Comparison of ENCODE assay signal across 8 cellular contexts in genomic region chr3:128052831-128053419, GRCh38. TPM values are rescaled to one million over a fixed set of nuclear protein-coding genes. Genes with fewer than 3 reads are reported as not detected.
DNase-seq lines count a peak whose midpoint lies in the region; ATAC-seq and TF ChIP-seq lines count a peak whose summit lies in the region.

No MANE protein-coding gene starts in this region.

- peak overlapping the region; percentile 85 for H3K9ac ChIP-seq in endocrine pancreas (ENCODE audit: control insufficient read depth, insufficient read depth, low read length)

- DNase-seq in GM12865 (ENCODE audit: low read depth) (no peak), OCI-LY7 (ENCODE audit: low spot score) (no peak), NCI-H2029 (lab: John Stamatoyannopoulos, UW) (no peak), hypothalamus (lab: John Stamatoyannopoulos, UW) (no peak)
- DNase-seq in natural killer cell treated with Interleukin-12 subunit alpha and Interleukin-12 subunit beta and Interleukin-15 and Interleukin-18, amount 100 ng/mL, for 72 hours (ENCODE audit: low spot score), result no peak

- H3K36me3 Mint-ChIP-seq in natural killer cell treated with Interleukin-12 subunit alpha and Interleukin-12 subunit beta and Interleukin-15 and Interleukin-18, amount 100 ng/mL, for 72 hours, result peaks cover 34% of the 10 kb centered on the region

- peak overlapping the region; percentile 57 for H3K27ac ChIP-seq in OCI-LY7 (ENCODE audit: low read depth, low read length, poor library complexity, severe bottlenecking)

- BruUV-seq in OCI-LY7 (replicated peaks; lab: Mats Ljungman, UMichigan), result TSS peak; percentile 76

- no peak for ATAC-seq in natural killer cell treated with Interleukin-12 subunit alpha and Interleukin-12 subunit beta and Interleukin-15 and Interleukin-18, amount 100 ng/mL, for 72 hours
- ATAC-seq in HG02852 (IDR thresholded peaks at IDR 0.05; ENCODE audit: unreplicated experiment) (no peak), HG02970 (IDR thresholded peaks at IDR 0.05; ENCODE audit: low FRiP score, unreplicated experiment) (no peak)

- H3K9me2 ChIP-seq in OCI-LY7 (ENCODE audit: insufficient read depth, low read length), result no peaks in the 10 kb centered on the region

- POLR2A ChIA-PET in OCI-LY7 (lab: Charles Lee), result interaction anchor here (0.7 to 1.0 kb wide), 2 partner anchors 13 to 204 kb away, joined by 3 read pairs; no protein-coding TSS in a partner anchor

- peaks cover 19% of the 10 kb centered on the region for H4K20me1 ChIP-seq in OCI-LY7 (ENCODE audit: insufficient read depth, low read length)

- H3K9me3 Mint-ChIP-seq in natural killer cell treated with Interleukin-12 subunit alpha and Interleukin-12 subunit beta and Interleukin-15 and Interleukin-18, amount 100 ng/mL, for 72 hours, result no peaks in the 10 kb centered on the region

- no peaks in the 10 kb centered on the region for H3K27me3 ChIP-seq in endocrine pancreas (ENCODE audit: control insufficient read depth, insufficient read depth, low read length)

- CTCF ChIA-PET in OCI-LY7 (lab: Charles Lee; ENCODE audit: unreplicated experiment), result no interaction called here

- H3K9me3 ChIP-seq in OCI-LY7 (ENCODE audit: low read length), result no peaks in the 10 kb centered on the region
- no peaks in the 10 kb centered on the region for H3K9me3 ChIP-seq in endocrine pancreas (ENCODE audit: control insufficient read depth, low read length)

- H3K27me3 Mint-ChIP-seq in natural killer cell treated with Interleukin-12 subunit alpha and Interleukin-12 subunit beta and Interleukin-15 and Interleukin-18, amount 100 ng/mL, for 72 hours, result no peaks in the 10 kb centered on the region

- intact Hi-C loops in OCI-LY7 (cut with micrococcal nuclease; ENCODE audit: unreplicated experiment), result loop anchor here (5.0 kb wide), 3 partner anchors 69 to 461 kb away; partner anchors contain the start of genes RUVBL1 and TPRA1

- peak overlapping the region; percentile 27; the same call in 1 of the 2 replicates for H2AFZ ChIP-seq in OCI-LY7 (ENCODE audit: low read length)

- peak overlapping the region; percentile 98 to 99 for H3K27ac Mint-ChIP-seq in natural killer cell treated with Interleukin-12 subunit alpha and Interleukin-12 subunit beta and Interleukin-15 and Interleukin-18, amount 100 ng/mL, for 72 hours

- peak overlapping the region; percentile 89 for H3K4me3 Mint-ChIP-seq in natural killer cell treated with Interleukin-12 subunit alpha and Interleukin-12 subunit beta and Interleukin-15 and Interleukin-18, amount 100 ng/mL, for 72 hours

- peaks cover 31% of the 10 kb centered on the region for H3K4me1 ChIP-seq in OCI-LY7 (ENCODE audit: insufficient read depth, low read length, poor library complexity, severe bottlenecking)
- H3K4me1 ChIP-seq in endocrine pancreas (ENCODE audit: control insufficient read depth, insufficient read depth, low read length), result peaks cover 27% of the 10 kb centered on the region

- H3K4me2 ChIP-seq in OCI-LY7 (ENCODE audit: low read length), result peak overlapping the region; percentile 86

- peaks cover 37% of the 10 kb centered on the region for H3K79me2 ChIP-seq in OCI-LY7 (ENCODE audit: insufficient read depth, low read depth, low read length)

- no peak for TF ChIP-seq CTCF in GM12865 (IDR thresholded peaks at IDR 0.05; ENCODE audit: insufficient read depth, low read depth, low read length, missing control alignments)
- TF ChIP-seq CTCF in OCI-LY7 (conservative IDR thresholded peaks at IDR 0.05; ENCODE audit: low read length), result no peak

- H3K4me3 ChIP-seq in GM12865 (ENCODE audit: low read depth, low read length), result peak overlapping the region; percentile 81
- H3K4me3 ChIP-seq in OCI-LY7 (ENCODE audit: low read depth, low read length, poor library complexity, severe bottlenecking), result peak overlapping the region; percentile 88
- peak overlapping the region; percentile 97 for H3K4me3 ChIP-seq in endocrine pancreas (ENCODE audit: control insufficient read depth, insufficient read depth, low read length)

- peaks cover 41 to 42% of the 10 kb centered on the region in 2 donors for H3K4me1 Mint-ChIP-seq in natural killer cell treated with Interleukin-12 subunit alpha and Interleukin-12 subunit beta and Interleukin-15 and Interleukin-18, amount 100 ng/mL, for 72 hours (ENCODE audit: low read depth in 2 of 2)

- H3K36me3 ChIP-seq in OCI-LY7 (ENCODE audit: insufficient read depth, low read length) (peaks cover 51% of the 10 kb centered on the region), endocrine pancreas (ENCODE audit: control insufficient read depth, insufficient read depth, low read length) (peaks cover 5% of the 10 kb centered on the region)

RNA-seq across cellular contexts. Expression of gene SEC61A1, which starts 0.7 kb away (rescaled TPM):
- total RNA-seq in OCI-LY7 (2014; rRNA removed; shearing (Covaris generic)), result 72.9 and 85.2 TPM in 2 replicates
- total RNA-seq in OCI-LY7 (2022), result 118 and 133 TPM in 2 replicates
- total RNA-seq in natural killer cell treated with Interleukin-12 subunit alpha and Interleukin-12 subunit beta and Interleukin-15 and Interleukin-18, amount 100 ng/mL, for 72 hours, result 100 to 1,000 TPM; 278 to 291 TPM
